1 cellular context compared by ENCODE assay signal in genomic region chr4:54099287-54099958, GRCh38.
TF ChIP-seq lines count a peak whose summit lies in the region.

No MANE protein-coding gene starts in this region.

TF ChIP-seq in HepG2, 621 proteins besides CTCF, POLR2A, EP300 and RAD21:
- TF ChIP-seq HDAC1 (CRISPR knock-in tag; IDR thresholded peaks at IDR 0.05) (no peak), ZNF430 (CRISPR knock-in tag; IDR thresholded peaks at IDR 0.05) (no peak), ZNF512 (CRISPR knock-in tag; IDR thresholded peaks at IDR 0.05) (no peak), HOXA7 (CRISPR knock-in tag; IDR thresholded peaks at IDR 0.05) (no peak), HES4 (CRISPR knock-in tag; IDR thresholded peaks at IDR 0.05; ENCODE audit: borderline replicate concordance) (no peak), PITX1 (CRISPR knock-in tag; IDR thresholded peaks at IDR 0.05) (no peak), SP140L (CRISPR knock-in tag; IDR thresholded peaks at IDR 0.05; ENCODE audit: borderline replicate concordance) (no peak), ZNF567 (CRISPR knock-in tag; IDR thresholded peaks at IDR 0.05; ENCODE audit: borderline replicate concordance) (no peak), CREB3 (CRISPR knock-in tag; IDR thresholded peaks at IDR 0.05) (no peak), ZNF75D (CRISPR knock-in tag; IDR thresholded peaks at IDR 0.05; ENCODE audit: borderline replicate concordance) (no peak), ZNF350 (CRISPR knock-in tag; IDR thresholded peaks at IDR 0.05; ENCODE audit: borderline replicate concordance, low read depth) (no peak), ZNF292 (CRISPR knock-in tag; IDR thresholded peaks at IDR 0.05; ENCODE audit: borderline replicate concordance, low read depth) (no peak), ZNF563 (CRISPR knock-in tag; IDR thresholded peaks at IDR 0.05) (no peak), TARDBP (CRISPR knock-in tag; IDR thresholded peaks at IDR 0.05) (no peak), ZNF33A (CRISPR knock-in tag; IDR thresholded peaks at IDR 0.05; ENCODE audit: borderline replicate concordance) (no peak), NONO (IDR thresholded peaks at IDR 0.05) (no peak), NONO (CRISPR knock-in tag; conservative IDR thresholded peaks at IDR 0.05) (no peak)
- TF ChIP-seq, protein P1, sequence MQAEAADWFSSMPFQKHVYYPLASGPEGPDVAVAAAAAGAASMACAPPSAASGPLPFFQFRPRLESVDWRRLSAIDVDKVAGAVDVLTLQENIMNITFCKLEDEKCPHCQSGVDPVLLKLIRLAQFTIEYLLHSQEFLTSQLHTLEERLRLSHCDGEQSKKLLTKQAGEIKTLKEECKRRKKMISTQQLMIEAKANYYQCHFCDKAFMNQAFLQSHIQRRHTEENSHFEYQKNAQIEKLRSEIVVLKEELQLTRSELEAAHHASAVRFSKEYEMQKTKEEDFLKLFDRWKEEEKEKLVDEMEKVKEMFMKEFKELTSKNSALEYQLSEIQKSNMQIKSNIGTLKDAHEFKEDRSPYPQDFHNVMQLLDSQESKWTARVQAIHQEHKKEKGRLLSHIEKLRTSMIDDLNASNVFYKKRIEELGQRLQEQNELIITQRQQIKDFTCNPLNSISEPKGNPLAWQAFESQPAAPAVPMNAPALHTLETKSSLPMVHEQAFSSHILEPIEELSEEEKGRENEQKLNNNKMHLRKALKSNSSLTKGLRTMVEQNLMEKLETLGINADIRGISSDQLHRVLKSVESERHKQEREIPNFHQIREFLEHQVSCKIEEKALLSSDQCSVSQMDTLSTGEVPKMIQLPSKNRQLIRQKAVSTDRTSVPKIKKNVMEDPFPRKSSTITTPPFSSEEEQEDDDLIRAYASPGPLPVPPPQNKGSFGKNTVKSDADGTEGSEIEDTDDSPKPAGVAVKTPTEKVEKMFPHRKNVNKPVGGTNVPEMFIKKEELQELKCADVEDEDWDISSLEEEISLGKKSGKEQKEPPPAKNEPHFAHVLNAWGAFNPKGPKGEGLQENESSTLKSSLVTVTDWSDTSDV (CRISPR knock-in tag; IDR thresholded peaks at IDR 0.05): no peak
- TF ChIP-seq, protein P2, sequence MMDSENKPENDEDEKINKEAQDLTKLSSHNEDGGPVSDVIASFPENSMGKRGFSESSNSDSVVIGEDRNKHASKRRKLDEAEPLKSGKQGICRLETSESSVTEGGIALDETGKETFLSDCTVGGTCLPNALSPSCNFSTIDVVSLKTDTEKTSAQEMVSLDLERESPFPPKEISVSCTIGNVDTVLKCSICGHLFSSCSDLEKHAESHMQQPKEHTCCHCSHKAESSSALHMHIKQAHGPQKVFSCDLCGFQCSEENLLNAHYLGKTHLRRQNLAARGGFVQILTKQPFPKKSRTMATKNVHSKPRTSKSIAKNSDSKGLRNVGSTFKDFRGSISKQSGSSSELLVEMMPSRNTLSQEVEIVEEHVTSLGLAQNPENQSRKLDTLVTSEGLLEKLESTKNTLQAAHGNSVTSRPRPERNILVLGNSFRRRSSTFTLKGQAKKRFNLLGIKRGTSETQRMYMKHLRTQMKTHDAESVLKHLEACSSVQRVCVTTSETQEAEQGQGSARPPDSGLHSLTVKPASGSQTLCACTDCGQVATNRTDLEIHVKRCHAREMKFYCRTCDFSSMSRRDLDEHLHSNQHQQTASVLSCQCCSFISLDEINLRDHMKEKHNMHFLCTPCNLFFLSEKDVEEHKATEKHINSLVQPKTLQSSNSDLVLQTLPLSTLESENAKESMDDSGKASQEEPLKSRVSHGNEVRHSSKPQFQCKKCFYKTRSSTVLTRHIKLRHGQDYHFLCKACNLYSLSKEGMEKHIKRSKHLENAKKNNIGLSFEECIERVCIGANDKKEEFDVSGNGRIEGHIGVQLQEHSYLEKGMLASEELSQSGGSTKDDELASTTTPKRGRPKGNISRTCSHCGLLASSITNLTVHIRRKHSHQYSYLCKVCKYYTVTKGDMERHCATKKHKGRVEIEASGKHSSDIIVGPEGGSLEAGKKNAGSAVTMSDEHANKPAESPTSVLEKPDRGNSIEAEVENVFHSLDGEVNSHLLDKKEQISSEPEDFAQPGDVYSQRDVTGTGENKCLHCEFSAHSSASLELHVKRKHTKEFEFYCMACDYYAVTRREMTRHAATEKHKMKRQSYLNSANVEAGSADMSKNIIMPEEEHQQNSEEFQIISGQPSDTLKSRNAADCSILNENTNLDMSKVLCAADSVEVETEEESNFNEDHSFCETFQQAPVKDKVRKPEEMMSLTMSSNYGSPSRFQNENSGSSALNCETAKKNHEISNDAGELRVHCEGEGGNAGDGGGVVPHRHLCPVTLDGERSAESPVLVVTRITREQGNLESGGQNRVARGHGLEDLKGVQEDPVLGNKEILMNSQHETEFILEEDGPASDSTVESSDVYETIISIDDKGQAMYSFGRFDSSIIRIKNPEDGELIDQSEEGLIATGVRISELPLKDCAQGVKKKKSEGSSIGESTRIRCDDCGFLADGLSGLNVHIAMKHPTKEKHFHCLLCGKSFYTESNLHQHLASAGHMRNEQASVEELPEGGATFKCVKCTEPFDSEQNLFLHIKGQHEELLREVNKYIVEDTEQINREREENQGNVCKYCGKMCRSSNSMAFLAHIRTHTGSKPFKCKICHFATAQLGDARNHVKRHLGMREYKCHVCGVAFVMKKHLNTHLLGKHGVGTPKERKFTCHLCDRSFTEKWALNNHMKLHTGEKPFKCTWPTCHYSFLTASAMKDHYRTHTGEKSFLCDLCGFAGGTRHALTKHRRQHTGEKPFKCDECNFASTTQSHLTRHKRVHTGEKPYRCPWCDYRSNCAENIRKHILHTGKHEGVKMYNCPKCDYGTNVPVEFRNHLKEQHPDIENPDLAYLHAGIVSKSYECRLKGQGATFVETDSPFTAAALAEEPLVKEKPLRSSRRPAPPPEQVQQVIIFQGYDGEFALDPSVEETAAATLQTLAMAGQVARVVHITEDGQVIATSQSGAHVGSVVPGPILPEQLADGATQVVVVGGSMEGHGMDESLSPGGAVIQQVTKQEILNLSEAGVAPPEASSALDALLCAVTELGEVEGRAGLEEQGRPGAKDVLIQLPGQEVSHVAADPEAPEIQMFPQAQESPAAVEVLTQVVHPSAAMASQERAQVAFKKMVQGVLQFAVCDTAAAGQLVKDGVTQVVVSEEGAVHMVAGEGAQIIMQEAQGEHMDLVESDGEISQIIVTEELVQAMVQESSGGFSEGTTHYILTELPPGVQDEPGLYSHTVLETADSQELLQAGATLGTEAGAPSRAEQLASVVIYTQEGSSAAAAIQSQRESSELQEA (CRISPR knock-in tag; IDR thresholded peaks at IDR 0.05; ENCODE audit: not compliant biosample characterization): no peak
TF ChIP-seq in HepG2: peak in this region for 0.
